In the genomic region with DNA sequence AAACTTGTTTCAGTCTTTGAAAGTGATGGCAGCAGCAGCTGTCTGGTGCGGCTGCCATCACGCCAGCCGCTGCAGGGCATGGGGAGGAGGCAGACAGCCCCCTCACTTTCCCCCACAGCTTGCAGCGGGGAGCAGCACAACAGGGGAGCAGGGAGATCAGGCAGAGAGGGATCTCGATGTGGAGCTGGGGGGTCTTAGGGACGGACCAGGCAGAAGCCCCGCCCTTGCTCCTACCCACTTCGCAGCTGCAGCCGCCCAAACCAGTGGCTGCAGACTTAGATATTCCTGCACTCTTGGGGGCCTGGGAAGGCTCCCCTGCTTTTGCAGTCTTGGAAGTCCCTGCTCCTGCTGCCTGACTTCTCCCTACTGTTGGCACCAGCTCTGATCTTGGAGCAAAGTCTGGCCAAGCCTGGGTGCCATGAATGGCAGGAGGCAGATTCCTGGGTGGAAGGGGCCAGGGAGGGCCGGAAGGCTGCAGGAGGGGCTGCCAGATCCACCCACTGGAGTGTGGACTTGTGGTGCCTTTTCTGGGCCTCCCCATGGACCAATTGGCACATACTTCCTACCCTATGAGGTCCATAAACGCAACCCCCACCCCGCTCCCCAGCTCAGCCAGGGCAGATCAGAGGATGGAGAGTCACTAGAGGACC, we compare ENCODE assay signal across 30 cellular contexts. TPM values are rescaled to one million over a fixed set of nuclear protein-coding genes. Genes with fewer than 3 reads are reported as not detected.
"Had no signal": no experiment of that assay in that cellular context is flagged by ENCODE, and none has a peak within 500 bp of the region (broad histone marks: within the 10 kb centered on the region; RNA-seq: fewer than 3 reads in every experiment).

No MANE protein-coding gene starts in this region.

- H3K27ac Mint-ChIP-seq: activated CD8-positive, alpha-beta memory T cell treated with anti-CD3 and anti-CD28 coated beads, Interleukin-2, amount 10 ng/mL, durations not matched to agents 7 days and 5 days; activated CD8-positive, alpha-beta T cell treated with anti-CD3 and anti-CD28 coated beads, Interleukin-2, amount 10 ng/mL, durations not matched to agents 7 days and 5 days; activated naive CD4-positive, alpha-beta T cell treated with anti-CD3 and anti-CD28 coated beads, Interleukin-2, amount 10 ng/mL, durations not matched to agents 7 days and 5 days; activated naive CD4-positive, alpha-beta T cell treated with anti-CD3 and anti-CD28 coated beads, Interleukin-2, amount 50 U/mL, for 72 hours; activated naive CD8-positive, alpha-beta T cell treated with anti-CD3 and anti-CD28 coated beads, Interleukin-2, amount 10 ng/mL, durations not matched to agents 7 days and 5 days; activated T-cell treated with anti-CD3 and anti-CD28 coated beads, Interleukin-2, amount 50 U/mL, for 24 hours; activated T-cell treated with anti-CD3 and anti-CD28 coated beads, Interleukin-2, amount 50 U/mL, for 72 hours; dendritic cell treated with granulocyte-macrophage colony-stimulating factor and Interleukin-4, amounts not matched to agents 40 ng/mL and 50 ng/mL, for 4 days; endodermal cell had no signal

- H3K4me1 Mint-ChIP-seq: activated CD8-positive, alpha-beta memory T cell treated with anti-CD3 and anti-CD28 coated beads, Interleukin-2, amount 10 ng/mL, durations not matched to agents 7 days and 5 days; activated naive CD4-positive, alpha-beta T cell treated with anti-CD3 and anti-CD28 coated beads, Interleukin-2, amount 10 ng/mL, durations not matched to agents 7 days and 5 days; activated naive CD8-positive, alpha-beta T cell treated with anti-CD3 and anti-CD28 coated beads, Interleukin-2, amount 10 ng/mL, durations not matched to agents 7 days and 5 days; central memory CD8-positive, alpha-beta T cell; endodermal cell had no signal

- H3K27me3 Mint-ChIP-seq: activated naive CD4-positive, alpha-beta T cell treated with anti-CD3 and anti-CD28 coated beads, Interleukin-2, amount 10 ng/mL, durations not matched to agents 7 days and 5 days had no signal

- H3K36me3 ChIP-seq: brain microvascular endothelial cell, gastrocnemius medialis had no signal

- H3K9me3 Mint-ChIP-seq: activated naive CD4-positive, alpha-beta T cell treated with anti-CD3 and anti-CD28 coated beads, Interleukin-2, amount 10 ng/mL, durations not matched to agents 7 days and 5 days; activated naive CD4-positive, alpha-beta T cell treated with anti-CD3 and anti-CD28 coated beads, Interleukin-2, amount 50 U/mL, for 72 hours; activated naive CD8-positive, alpha-beta T cell treated with anti-CD3 and anti-CD28 coated beads, Interleukin-2, amount 10 ng/mL, durations not matched to agents 7 days and 5 days; activated T-cell treated with anti-CD3 and anti-CD28 coated beads, Interleukin-2, amount 50 U/mL, for 24 hours; activated T-cell treated with anti-CD3 and anti-CD28 coated beads, Interleukin-2, amount 50 U/mL, for 72 hours; central memory CD8-positive, alpha-beta T cell; dendritic cell treated with granulocyte-macrophage colony-stimulating factor and Interleukin-4, amounts not matched to agents 40 ng/mL and 50 ng/mL, for 4 days had no signal

- ATAC-seq: activated CD8-positive, alpha-beta memory T cell treated with anti-CD3 and anti-CD28 coated beads, Interleukin-2, amount 10 ng/mL, durations not matched to agents 7 days and 5 days; activated CD8-positive, alpha-beta T cell treated with anti-CD3 and anti-CD28 coated beads, Interleukin-2, amount 10 ng/mL, durations not matched to agents 7 days and 5 days; activated naive CD4-positive, alpha-beta T cell treated with anti-CD3 and anti-CD28 coated beads, Interleukin-2, amount 50 U/mL, for 72 hours; activated T-cell treated with anti-CD3 and anti-CD28 coated beads, Interleukin-2, amount 50 U/mL, for 72 hours; esophagus mucosa; foreskin keratinocyte; gastrocnemius medialis had no signal

- H3K36me3 Mint-ChIP-seq: activated CD8-positive, alpha-beta memory T cell treated with anti-CD3 and anti-CD28 coated beads, Interleukin-2, amount 10 ng/mL, durations not matched to agents 7 days and 5 days; activated naive CD4-positive, alpha-beta T cell treated with anti-CD3 and anti-CD28 coated beads, Interleukin-2, amount 10 ng/mL, durations not matched to agents 7 days and 5 days; activated naive CD4-positive, alpha-beta T cell treated with anti-CD3 and anti-CD28 coated beads, Interleukin-2, amount 50 U/mL, for 72 hours; activated naive CD8-positive, alpha-beta T cell treated with anti-CD3 and anti-CD28 coated beads, Interleukin-2, amount 10 ng/mL, durations not matched to agents 7 days and 5 days had no signal

- DNase-seq: activated CD4-positive, alpha-beta T cell treated with anti-CD3 and anti-CD28 coated beads for 1 hour; activated CD4-positive, alpha-beta T cell treated with anti-CD3 and anti-CD28 coated beads for 4 hours; activated CD4-positive, alpha-beta T cell treated with anti-CD3 and anti-CD28 coated beads, Interleukin-2, amount 50 U/mL, for 1 hour; activated CD4-positive, alpha-beta T cell treated with anti-CD3 and anti-CD28 coated beads, Interleukin-2, amount 50 U/mL, for 48 hours; activated CD4-positive, CD25-positive, alpha-beta regulatory T cell; activated CD8-positive, alpha-beta memory T cell treated with anti-CD3 and anti-CD28 coated beads, Interleukin-2, amount 10 ng/mL, durations not matched to agents 7 days and 5 days; activated CD8-positive, alpha-beta memory T cell treated with anti-CD3 and anti-CD28 coated beads, Interleukin-2, amount 50 U/mL, for 4 hours; activated CD8-positive, alpha-beta T cell treated with anti-CD3 and anti-CD28 coated beads, Interleukin-2, amount 10 ng/mL, durations not matched to agents 7 days and 5 days; activated gamma-delta T cell; activated naive CD4-positive, alpha-beta T cell; activated naive CD4-positive, alpha-beta T cell treated with anti-CD3 and anti-CD28 coated beads, Interleukin-2, amount 10 ng/mL, durations not matched to agents 7 days and 5 days; activated naive CD8-positive, alpha-beta T cell treated with anti-CD3 and anti-CD28 coated beads, Interleukin-2, amount 10 ng/mL, durations not matched to agents 7 days and 5 days; activated T-cell treated with anti-CD3 and anti-CD28 coated beads, Interleukin-2, amount 50 U/mL, for 24 hours; activated T-cell treated with anti-CD3 and anti-CD28 coated beads, Interleukin-2, amount 50 U/mL, for 72 hours; brain microvascular endothelial cell; dorsolateral prefrontal cortex; effector memory CD4-positive, alpha-beta T cell; endodermal cell; foreskin keratinocyte; gastrocnemius medialis; glutamatergic neuron; T-helper 2 cell had no signal

- H3K4me3 ChIP-seq: coronary artery, dorsolateral prefrontal cortex, gastrocnemius medialis had no signal

- H3K27me3 ChIP-seq: brain microvascular endothelial cell, dorsolateral prefrontal cortex, gastrocnemius medialis had no signal

- H3K4me3 Mint-ChIP-seq: activated CD8-positive, alpha-beta memory T cell treated with anti-CD3 and anti-CD28 coated beads, Interleukin-2, amount 10 ng/mL, durations not matched to agents 7 days and 5 days; activated CD8-positive, alpha-beta T cell treated with anti-CD3 and anti-CD28 coated beads, Interleukin-2, amount 10 ng/mL, durations not matched to agents 7 days and 5 days; activated naive CD4-positive, alpha-beta T cell treated with anti-CD3 and anti-CD28 coated beads, Interleukin-2, amount 10 ng/mL, durations not matched to agents 7 days and 5 days; activated naive CD8-positive, alpha-beta T cell treated with anti-CD3 and anti-CD28 coated beads, Interleukin-2, amount 10 ng/mL, durations not matched to agents 7 days and 5 days; activated T-cell treated with anti-CD3 and anti-CD28 coated beads, Interleukin-2, amount 50 U/mL, for 24 hours; activated T-cell treated with anti-CD3 and anti-CD28 coated beads, Interleukin-2, amount 50 U/mL, for 72 hours; central memory CD8-positive, alpha-beta T cell; dendritic cell treated with granulocyte-macrophage colony-stimulating factor and Interleukin-4, amounts not matched to agents 40 ng/mL and 50 ng/mL, for 4 days; endodermal cell had no signal

- H3K4me1 ChIP-seq: foreskin keratinocyte, gastrocnemius medialis had no signal

- H3K27ac ChIP-seq: brain microvascular endothelial cell, coronary artery, dorsolateral prefrontal cortex, foreskin keratinocyte, gastrocnemius medialis had no signal

- H3K9me3 ChIP-seq: gastrocnemius medialis had no signal

- FAIRE-seq: astrocyte, bronchial epithelial cell had no signal

RNA-seq across cellular contexts. Expression of a gene that starts 49.6 kb away (rescaled TPM):
- total RNA-seq: activated CD8-positive, alpha-beta memory T cell treated with anti-CD3 and anti-CD28 coated beads, Interleukin-2, amount 10 ng/mL, durations not matched to agents 7 days and 5 days; activated CD8-positive, alpha-beta T cell treated with anti-CD3 and anti-CD28 coated beads, Interleukin-2, amount 10 ng/mL, durations not matched to agents 7 days and 5 days; activated naive CD4-positive, alpha-beta T cell treated with anti-CD3 and anti-CD28 coated beads, Interleukin-2, amount 50 U/mL, for 72 hours; activated naive CD8-positive, alpha-beta T cell treated with anti-CD3 and anti-CD28 coated beads, Interleukin-2, amount 10 ng/mL, durations not matched to agents 7 days and 5 days; T-helper 1 cell treated with Interleukin-12 subunit alpha and Interleukin-12 subunit beta and Interleukin-4 antibody, amounts not matched to agents 30 ng/mL and 1 ng/mL, for 36 hours had no signal
